11 cellular contexts compared by ENCODE assay signal in genomic region chr4:37780444-37781133, GRCh38. TPM values are rescaled to one million over a fixed set of nuclear protein-coding genes. Genes with fewer than 3 reads are reported as not detected.
DNase-seq lines count a peak whose midpoint lies in the region; ATAC-seq, FAIRE-seq and TF ChIP-seq lines count a peak whose summit lies in the region.
"Had no signal": no experiment of that assay in that cellular context is flagged by ENCODE, and none has a peak within 500 bp of the region (broad histone marks: within the 10 kb centered on the region; RNA-seq: fewer than 3 reads in every experiment).

No MANE protein-coding gene starts in this region.

- DNase-seq in AG09319 (ENCODE audit: extremely low read depth, low read depth), result no peak
- DNase-seq in activated T-cell treated with anti-CD3 and anti-CD28 coated beads, Interleukin-2, amount 50 U/mL, for 72 hours, result peak in 1 of 2 donors; percentile 25
- no peak for DNase-seq in kidney
- no peak for DNase-seq in thyroid gland
- DNase-seq in NCI-H1694 treated with DMSO at 0.1 percent for 48 hours (lab: John Stamatoyannopoulos, UW), result no peak
- DNase-seq: pancreas had no signal

- WGBS in thyroid gland, 2 donors, result 54 to 61% methylated on average over 4 of the region's 4 CpGs

- H3K9me3 Mint-ChIP-seq in activated T-cell treated with anti-CD3 and anti-CD28 coated beads, Interleukin-2, amount 50 U/mL, for 72 hours, result peaks cover 12 to 14% of the 10 kb centered on the region in 2 donors

- H3K4me1 ChIP-seq in kidney (ENCODE audit: control insufficient read depth in 1 of 2, insufficient read depth in 1 of 2, low read depth in 1 of 2, low read length in 2 of 2) (no peaks in the 10 kb centered on the region), thyroid gland (no peaks in the 10 kb centered on the region)
- H3K4me1 ChIP-seq: pancreas had no signal

- no peak for TF ChIP-seq POLR2A in thyroid gland (IDR thresholded peaks at IDR 0.05)

- peak overlapping the region; percentile 76 for H3K27ac Mint-ChIP-seq in activated T-cell treated with anti-CD3 and anti-CD28 coated beads, Interleukin-2, amount 50 U/mL, for 72 hours

- peaks cover 15% of the 10 kb centered on the region for H3K4me1 Mint-ChIP-seq in activated T-cell treated with anti-CD3 and anti-CD28 coated beads, Interleukin-2, amount 50 U/mL, for 72 hours (ENCODE audit: low read depth)

- FAIRE-seq in kidney (lab: Jason Lieb, UNC), result no peak
- FAIRE-seq: G401.6, pancreas had no signal

- H3K27me3 ChIP-seq in thyroid gland, result no peaks in the 10 kb centered on the region
- H3K27me3 ChIP-seq: pancreas had no signal

- peaks cover 6 to 19% of the 10 kb centered on the region in 2 donors for H3K36me3 Mint-ChIP-seq in activated T-cell treated with anti-CD3 and anti-CD28 coated beads, Interleukin-2, amount 50 U/mL, for 72 hours (ENCODE audit: insufficient read depth in 2 of 2)
- H3K36me3 Mint-ChIP-seq: IgD-negative memory B cell had no signal

- peaks cover 13% of the 10 kb centered on the region for H3K9me3 ChIP-seq in KOPT-K1 (ENCODE audit: insufficient read depth, low read length, poor library complexity, severe bottlenecking)
- H3K9me3 ChIP-seq in kidney (ENCODE audit: control insufficient read depth in 1 of 2, low read length in 2 of 2), result no peaks in the 10 kb centered on the region
- no peaks in the 10 kb centered on the region for H3K9me3 ChIP-seq in thyroid gland
- H3K9me3 ChIP-seq: pancreas had no signal

- H3K27me3 Mint-ChIP-seq in activated T-cell treated with anti-CD3 and anti-CD28 coated beads, Interleukin-2, amount 50 U/mL, for 72 hours (ENCODE audit: low read depth), result no peaks in the 10 kb centered on the region

- no peak overlapping the region for H3K4me3 ChIP-seq in kidney (ENCODE audit: low read length in 2 of 2)
- H3K4me3 ChIP-seq in thyroid gland (replicated peaks in 1 of 3), result no peak overlapping the region
- H3K4me3 ChIP-seq: pancreas had no signal

- H3K36me3 ChIP-seq in KOPT-K1 (ENCODE audit: insufficient read depth, low read length), result no peaks in the 10 kb centered on the region
- no peaks in the 10 kb centered on the region for H3K36me3 ChIP-seq in kidney (ENCODE audit: control insufficient read depth in 1 of 2, insufficient read depth in 2 of 2, low read length in 2 of 2)
- no peaks in the 10 kb centered on the region for H3K36me3 ChIP-seq in thyroid gland
- H3K36me3 ChIP-seq: pancreas had no signal

- H3K9ac ChIP-seq in kidney (ENCODE audit: low read length in 2 of 2), result no peak overlapping the region

- ATAC-seq in activated T-cell treated with anti-CD3 and anti-CD28 coated beads, Interleukin-2, amount 50 U/mL, for 72 hours (replicated peaks in 1 of 2), result no peak
- no peak for ATAC-seq in GM21619 (IDR thresholded peaks at IDR 0.05; ENCODE audit: unreplicated experiment)
- ATAC-seq in GM19452 (IDR thresholded peaks at IDR 0.05; ENCODE audit: unreplicated experiment), result no peak

- peak overlapping the region in 1 of 2 donors; percentile 10 for H3K4me3 Mint-ChIP-seq in activated T-cell treated with anti-CD3 and anti-CD28 coated beads, Interleukin-2, amount 50 U/mL, for 72 hours

- TF ChIP-seq CTCF in AG09319 (IDR thresholded peaks at IDR 0.05; ENCODE audit: low read depth, low read length) (peak; percentile 21), kidney (IDR thresholded peaks at IDR 0.05; ENCODE audit: borderline replicate concordance, extremely low read depth, insufficient read depth) (peak; percentile 23), thyroid gland (IDR thresholded peaks at IDR 0.05) (no peak)

- intact Hi-C loops in kidney (cut with DNase I), result no loop called here
- intact Hi-C loops in thyroid gland (cut with DNase I), result loop anchor here (10.0 kb wide), 1 partner anchor 86 kb away; no protein-coding TSS in a partner anchor

- H3K27ac ChIP-seq in KOPT-K1 (ENCODE audit: low read depth, low read length, poor library complexity, severe bottlenecking) (peak overlapping the region; percentile 66), kidney (ENCODE audit: low read depth in 2 of 2, low read length in 2 of 2) (no peak overlapping the region), thyroid gland (no peak overlapping the region)
- H3K27ac ChIP-seq: pancreas had no signal

RNA-seq across cellular contexts. Expression of gene PGM2, which starts 45.9 kb away (rescaled TPM):
- total RNA-seq in activated T-cell treated with anti-CD3 and anti-CD28 coated beads, Interleukin-2, amount 50 U/mL, for 72 hours, result 10 to 100 TPM; 40.2 to 41.5 TPM
- total RNA-seq in kidney, result 30.7 TPM
- polyA plus RNA-seq in kidney (ENCODE audit: insufficient read depth, low read depth, low replicate concordance), result 15.5 TPM
- total RNA-seq in thyroid gland, result 10 to 100 TPM; 25.1 to 30.4 (median 25.5) TPM

Comparison
In these comparisons a context has a peak if more than half of its experiments do, and no peak if none do; other contexts are left out.
1. CTCF ChIP-seq: peak in AG09319 (single experiment) and kidney (single experiment); none in thyroid gland (0 of 6).